Comparison of ENCODE assay signal across 1 cellular context in genomic region chr11:14908214-14908880, GRCh38.
TF ChIP-seq lines count a peak whose summit lies in the region.

No MANE protein-coding gene starts in this region.

TF ChIP-seq in HCT116, 20 proteins besides CTCF, POLR2A, EP300 and RAD21 (continued from another document):
- TF ChIP-seq ATF3 (IDR thresholded peaks at IDR 0.05): no peak
- no peak for TF ChIP-seq ELF1 (IDR thresholded peaks at IDR 0.05; ENCODE audit: borderline replicate concordance, low read depth)
- TF ChIP-seq TCF7L2 (IDR thresholded peaks at IDR 0.05; ENCODE audit: borderline replicate concordance, extremely low read depth, insufficient read depth, insufficient read length): no peak
- no peak for TF ChIP-seq FOSL1 (IDR thresholded peaks at IDR 0.05; ENCODE audit: low read depth)
- no peak for TF ChIP-seq ZBTB33 (IDR thresholded peaks at IDR 0.05; ENCODE audit: extremely low read depth, insufficient replicate concordance, low read length)
- TF ChIP-seq CEBPB (IDR thresholded peaks at IDR 0.05; ENCODE audit: low read depth): no peak
- TF ChIP-seq EGR1 (IDR thresholded peaks at IDR 0.05; ENCODE audit: low read depth): no peak
- no peak for TF ChIP-seq YY1 (IDR thresholded peaks at IDR 0.05; ENCODE audit: extremely low read depth, insufficient replicate concordance, low read depth, low read length)
- no peak for TF ChIP-seq SIN3A (IDR thresholded peaks at IDR 0.05; ENCODE audit: low read depth)
- no peak for TF ChIP-seq EZH2phosphoT487 (IDR thresholded peaks at IDR 0.05; ENCODE audit: borderline replicate concordance)
- TF ChIP-seq EZH2 (IDR thresholded peaks at IDR 0.05): no peak
- TF ChIP-seq POLR2AphosphoS5 (IDR thresholded peaks at IDR 0.05; ENCODE audit: low read depth, low read length): no peak
- no peak for TF ChIP-seq ZFX (IDR thresholded peaks at IDR 0.05)
- TF ChIP-seq JUND (IDR thresholded peaks at IDR 0.05): no peak
